Comparison of ENCODE assay signal across 1 cellular context in genomic region chr17:77376795-77377751, GRCh38.
TF ChIP-seq lines count a peak whose summit lies in the region.

No MANE protein-coding gene starts in this region.

TF ChIP-seq in GM23338, 12 proteins besides CTCF, POLR2A, EP300 and RAD21 (continued from another document):
- TF ChIP-seq, protein P1, sequence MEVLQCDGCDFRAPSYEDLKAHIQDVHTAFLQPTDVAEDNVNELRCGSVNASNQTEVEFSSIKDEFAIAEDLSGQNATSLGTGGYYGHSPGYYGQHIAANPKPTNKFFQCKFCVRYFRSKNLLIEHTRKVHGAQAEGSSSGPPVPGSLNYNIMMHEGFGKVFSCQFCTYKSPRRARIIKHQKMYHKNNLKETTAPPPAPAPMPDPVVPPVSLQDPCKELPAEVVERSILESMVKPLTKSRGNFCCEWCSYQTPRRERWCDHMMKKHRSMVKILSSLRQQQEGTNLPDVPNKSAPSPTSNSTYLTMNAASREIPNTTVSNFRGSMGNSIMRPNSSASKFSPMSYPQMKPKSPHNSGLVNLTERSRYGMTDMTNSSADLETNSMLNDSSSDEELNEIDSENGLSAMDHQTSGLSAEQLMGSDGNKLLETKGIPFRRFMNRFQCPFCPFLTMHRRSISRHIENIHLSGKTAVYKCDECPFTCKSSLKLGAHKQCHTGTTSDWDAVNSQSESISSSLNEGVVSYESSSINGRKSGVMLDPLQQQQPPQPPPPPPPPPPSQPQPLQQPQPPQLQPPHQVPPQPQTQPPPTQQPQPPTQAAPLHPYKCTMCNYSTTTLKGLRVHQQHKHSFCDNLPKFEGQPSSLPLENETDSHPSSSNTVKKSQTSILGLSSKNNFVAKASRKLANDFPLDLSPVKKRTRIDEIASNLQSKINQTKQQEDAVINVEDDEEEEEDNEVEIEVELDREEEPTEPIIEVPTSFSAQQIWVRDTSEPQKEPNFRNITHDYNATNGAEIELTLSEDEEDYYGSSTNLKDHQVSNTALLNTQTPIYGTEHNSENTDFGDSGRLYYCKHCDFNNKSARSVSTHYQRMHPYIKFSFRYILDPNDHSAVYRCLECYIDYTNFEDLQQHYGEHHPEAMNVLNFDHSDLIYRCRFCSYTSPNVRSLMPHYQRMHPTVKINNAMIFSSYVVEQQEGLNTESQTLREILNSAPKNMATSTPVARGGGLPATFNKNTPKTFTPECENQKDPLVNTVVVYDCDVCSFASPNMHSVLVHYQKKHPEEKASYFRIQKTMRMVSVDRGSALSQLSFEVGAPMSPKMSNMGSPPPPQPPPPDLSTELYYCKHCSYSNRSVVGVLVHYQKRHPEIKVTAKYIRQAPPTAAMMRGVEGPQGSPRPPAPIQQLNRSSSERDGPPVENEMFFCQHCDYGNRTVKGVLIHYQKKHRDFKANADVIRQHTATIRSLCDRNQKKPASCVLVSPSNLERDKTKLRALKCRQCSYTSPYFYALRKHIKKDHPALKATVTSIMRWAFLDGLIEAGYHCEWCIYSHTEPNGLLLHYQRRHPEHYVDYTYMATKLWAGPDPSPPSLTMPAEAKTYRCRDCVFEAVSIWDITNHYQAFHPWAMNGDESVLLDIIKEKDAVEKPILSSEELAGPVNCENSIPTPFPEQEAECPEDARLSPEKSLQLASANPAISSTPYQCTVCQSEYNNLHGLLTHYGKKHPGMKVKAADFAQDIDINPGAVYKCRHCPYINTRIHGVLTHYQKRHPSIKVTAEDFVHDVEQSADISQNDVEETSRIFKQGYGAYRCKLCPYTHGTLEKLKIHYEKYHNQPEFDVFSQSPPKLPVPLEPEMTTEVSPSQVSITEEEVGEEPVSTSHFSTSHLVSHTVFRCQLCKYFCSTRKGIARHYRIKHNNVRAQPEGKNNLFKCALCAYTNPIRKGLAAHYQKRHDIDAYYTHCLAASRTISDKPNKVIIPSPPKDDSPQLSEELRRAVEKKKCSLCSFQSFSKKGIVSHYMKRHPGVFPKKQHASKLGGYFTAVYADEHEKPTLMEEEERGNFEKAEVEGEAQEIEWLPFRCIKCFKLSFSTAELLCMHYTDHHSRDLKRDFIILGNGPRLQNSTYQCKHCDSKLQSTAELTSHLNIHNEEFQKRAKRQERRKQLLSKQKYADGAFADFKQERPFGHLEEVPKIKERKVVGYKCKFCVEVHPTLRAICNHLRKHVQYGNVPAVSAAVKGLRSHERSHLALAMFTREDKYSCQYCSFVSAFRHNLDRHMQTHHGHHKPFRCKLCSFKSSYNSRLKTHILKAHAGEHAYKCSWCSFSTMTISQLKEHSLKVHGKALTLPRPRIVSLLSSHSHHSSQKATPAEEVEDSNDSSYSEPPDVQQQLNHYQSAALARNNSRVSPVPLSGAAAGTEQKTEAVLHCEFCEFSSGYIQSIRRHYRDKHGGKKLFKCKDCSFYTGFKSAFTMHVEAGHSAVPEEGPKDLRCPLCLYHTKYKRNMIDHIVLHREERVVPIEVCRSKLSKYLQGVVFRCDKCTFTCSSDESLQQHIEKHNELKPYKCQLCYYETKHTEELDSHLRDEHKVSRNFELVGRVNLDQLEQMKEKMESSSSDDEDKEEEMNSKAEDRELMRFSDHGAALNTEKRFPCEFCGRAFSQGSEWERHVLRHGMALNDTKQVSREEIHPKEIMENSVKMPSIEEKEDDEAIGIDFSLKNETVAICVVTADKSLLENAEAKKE (CRISPR knock-in tag; IDR thresholded peaks at IDR 0.05): no peak
- TF ChIP-seq POLR2AphosphoS5 (IDR thresholded peaks at IDR 0.05; ENCODE audit: low read depth): no peak
- no peak for TF ChIP-seq ETS1 (IDR thresholded peaks at IDR 0.05)
- no peak for TF ChIP-seq EZH2phosphoT487 (IDR thresholded peaks at IDR 0.05; ENCODE audit: unreplicated experiment)
- TF ChIP-seq NANOG (IDR thresholded peaks at IDR 0.05; ENCODE audit: borderline replicate concordance): no peak
- TF ChIP-seq JUNB (IDR thresholded peaks at IDR 0.05; ENCODE audit: unreplicated experiment): no peak
- TF ChIP-seq ZNF114 (CRISPR knock-in tag; IDR thresholded peaks at IDR 0.05): no peak
